ENCODE assay signal across 14 cellular contexts in genomic region chr1:99759529-99760160, GRCh38. TPM values are rescaled to one million over a fixed set of nuclear protein-coding genes. Genes with fewer than 3 reads are reported as not detected.
DNase-seq lines count a peak whose midpoint lies in the region; ATAC-seq, FAIRE-seq and TF ChIP-seq lines count a peak whose summit lies in the region.
"Had no signal": no experiment of that assay in that cellular context is flagged by ENCODE, and none has a peak within 500 bp of the region (broad histone marks: within the 10 kb centered on the region; RNA-seq: fewer than 3 reads in every experiment).

No MANE protein-coding gene starts in this region.

- no peak overlapping the region for H4K91ac ChIP-seq in H9 (ENCODE audit: insufficient read length, low read depth, low read length)

- DNase-seq in GM19239 (ENCODE audit: insufficient read length, low spot score) (no peak), mesendoderm (no peak), H9 (no peak), WERI-Rb-1 (no peak)
- DNase-seq: DMS153, NCI-H187 treated with DMSO at 0.1 percent for 48 hours, NCI-H446 treated with DMSO at 0.1 percent for 48 hours, NCI-H82, Peyer's patch, SIG-M5, SW 1271 had no signal

- H3K4me3 Mint-ChIP-seq in dendritic cell treated with granulocyte-macrophage colony-stimulating factor and Interleukin-4, amounts not matched to agents 40 ng/mL and 50 ng/mL, for 4 days: no peak overlapping the region
- H3K4me3 Mint-ChIP-seq in H9: no peak overlapping the region

- H4K5ac ChIP-seq in mesendoderm (ENCODE audit: low read length) (no peak overlapping the region), H9 (ENCODE audit: insufficient read length, low read depth, low read length) (no peak overlapping the region)

- H3K4me2 ChIP-seq in mesendoderm (ENCODE audit: low read length) (no peak overlapping the region), H9 (ENCODE audit: insufficient read depth, insufficient read length, low read length) (no peak overlapping the region)

- H3K9ac ChIP-seq in mesendoderm (ENCODE audit: low read length) (no peak overlapping the region), H9 (ENCODE audit: extremely low read depth, insufficient read length, low read length) (no peak overlapping the region)

- peak overlapping the region; percentile 43 for H3K27ac Mint-ChIP-seq in dendritic cell treated with granulocyte-macrophage colony-stimulating factor and Interleukin-4, amounts not matched to agents 40 ng/mL and 50 ng/mL, for 4 days
- H3K27ac Mint-ChIP-seq in H9: no peak overlapping the region; a peak in 1 of 7 replicates

- H3K23ac ChIP-seq in mesendoderm (ENCODE audit: low read length): no peak overlapping the region
- H3K23ac ChIP-seq in H9 (ENCODE audit: insufficient read length, low read depth, low read length): no peak overlapping the region

- H2BK12ac ChIP-seq in H9 (ENCODE audit: insufficient read length, low read depth, low read length): no peak overlapping the region

- H3K4ac ChIP-seq in mesendoderm (ENCODE audit: low read depth, low read length): no peak overlapping the region
- H3K4ac ChIP-seq in H9 (ENCODE audit: low read depth, low read length): no peak overlapping the region

- peaks cover 45% of the 10 kb centered on the region for H3K4me1 Mint-ChIP-seq in dendritic cell treated with granulocyte-macrophage colony-stimulating factor and Interleukin-4, amounts not matched to agents 40 ng/mL and 50 ng/mL, for 4 days (ENCODE audit: low read depth)
- H3K4me1 Mint-ChIP-seq in H9: peaks cover 26 to 46% of the 10 kb centered on the region in 2 experiments

- H3K27me3 ChIP-seq in mesendoderm (ENCODE audit: insufficient read depth, low read length, poor library complexity) (no peaks in the 10 kb centered on the region), H9 (ENCODE audit: insufficient read depth, low read length) (no peaks in the 10 kb centered on the region), WERI-Rb-1 (ENCODE audit: insufficient read depth, low read depth, severe bottlenecking) (no peaks in the 10 kb centered on the region)
- H3K27me3 ChIP-seq: Peyer's patch had no signal

- H3K14ac ChIP-seq in H9 (ENCODE audit: insufficient read depth, low read length): no peak overlapping the region

- no peak overlapping the region for H2BK5ac ChIP-seq in mesendoderm (ENCODE audit: low read length)
- no peak overlapping the region for H2BK5ac ChIP-seq in H9 (ENCODE audit: insufficient read length, low read length)

- H2BK120ac ChIP-seq in mesendoderm (ENCODE audit: low read depth, low read length) (no peak overlapping the region), H9 (ENCODE audit: low read depth, low read length, poor library complexity, severe bottlenecking) (no peak overlapping the region)

- H3T11ph ChIP-seq in H9 (ENCODE audit: low read length): no peak overlapping the region

- ATAC-seq in HG02798 (IDR thresholded peaks at IDR 0.05; ENCODE audit: poor library complexity, unreplicated experiment): no peak

- H3K9me3 ChIP-seq in H9 (ENCODE audit: control insufficient read depth, low read depth, low read length): peaks cover 6% of the 10 kb centered on the region
- no peaks in the 10 kb centered on the region for H3K9me3 ChIP-seq in WERI-Rb-1 (ENCODE audit: severe bottlenecking)
- H3K9me3 ChIP-seq: Peyer's patch had no signal

- H2BK20ac ChIP-seq in H9 (ENCODE audit: low read depth, low read length, poor library complexity, severe bottlenecking): no peak overlapping the region

- no peaks in the 10 kb centered on the region for H3K36me3 Mint-ChIP-seq in dendritic cell treated with granulocyte-macrophage colony-stimulating factor and Interleukin-4, amounts not matched to agents 40 ng/mL and 50 ng/mL, for 4 days (ENCODE audit: low read depth)
- H3K36me3 Mint-ChIP-seq in H9 (ENCODE audit: insufficient read depth in 1 of 3, low read depth in 3 of 3): peaks cover 0 to 20% (median 7%) of the 10 kb centered on the region in 3 experiments; a peak in 5 of 7 replicates

- no peak overlapping the region for H2AFZ ChIP-seq in H9 (ENCODE audit: low read length)

- no peaks in the 10 kb centered on the region for H4K20me1 ChIP-seq in H9 (ENCODE audit: control insufficient read depth, insufficient read depth, insufficient read length)

- H3K4me1 ChIP-seq in mesendoderm (ENCODE audit: control insufficient read depth, low read depth, low read length) (peaks cover 6% of the 10 kb centered on the region), urinary bladder (ENCODE audit: insufficient read depth) (no peaks in the 10 kb centered on the region), H9 (ENCODE audit: insufficient read depth, low read length) (peaks cover 5% of the 10 kb centered on the region; the same call in 1 of the 2 replicates)
- H3K4me1 ChIP-seq: Peyer's patch had no signal

- H3K27me3 Mint-ChIP-seq in dendritic cell treated with granulocyte-macrophage colony-stimulating factor and Interleukin-4, amounts not matched to agents 40 ng/mL and 50 ng/mL, for 4 days: no peaks in the 10 kb centered on the region
- H3K27me3 Mint-ChIP-seq in H9 (ENCODE audit: low read depth): no peaks in the 10 kb centered on the region

- H3K79me2 ChIP-seq in mesendoderm (ENCODE audit: control insufficient read depth, insufficient read depth, low read length) (peaks cover 2% of the 10 kb centered on the region), H9 (ENCODE audit: insufficient read depth, low read length) (no peaks in the 10 kb centered on the region)

- TF ChIP-seq CTCF in H9 (conservative IDR thresholded peaks at IDR 0.05) (no peak), WERI-Rb-1 (IDR thresholded peaks at IDR 0.05; ENCODE audit: low read depth, low read length) (no peak)

- no peak overlapping the region for H3K56ac ChIP-seq in mesendoderm (ENCODE audit: low read length)
- no peak overlapping the region for H3K56ac ChIP-seq in H9 (ENCODE audit: insufficient read length, low read depth, low read length)

- H2BK15ac ChIP-seq in mesendoderm (replicated peaks; ENCODE audit: low read depth): no peak overlapping the region
- no peak overlapping the region for H2BK15ac ChIP-seq in H9 (ENCODE audit: low read depth, low read length)

- intact Hi-C loops in dendritic cell treated with granulocyte-macrophage colony-stimulating factor and Interleukin-4, amounts not matched to agents 40 ng/mL and 50 ng/mL, for 4 days (cut with micrococcal nuclease): no loop called here

- H3K9me3 Mint-ChIP-seq in dendritic cell treated with granulocyte-macrophage colony-stimulating factor and Interleukin-4, amounts not matched to agents 40 ng/mL and 50 ng/mL, for 4 days: peaks cover 8% of the 10 kb centered on the region
- H3K9me3 Mint-ChIP-seq in H9: peaks cover 7 to 12% of the 10 kb centered on the region in 2 experiments; a peak in 4 of 5 replicates

- H2AK5ac ChIP-seq in mesendoderm (ENCODE audit: low read length) (no peak overlapping the region), H9 (ENCODE audit: insufficient read length, low read length) (no peak overlapping the region)

- no CpG with 5 or more reads among the region's 4 CpGs for WGBS in mesendoderm (ENCODE audit: extremely low coverage, insufficient coverage, low lambda C conversion rate)
- whole genome bisulfite sequencing in urinary bladder: 84% methylated on average over 4 of the region's 4 CpGs
- no CpG with 5 or more reads among the region's 4 CpGs for WGBS in H9 (ENCODE audit: extremely low coverage, insufficient read length, low lambda C conversion rate)

- H3K79me1 ChIP-seq in mesendoderm (ENCODE audit: low read length): no peaks in the 10 kb centered on the region
- no peaks in the 10 kb centered on the region for H3K79me1 ChIP-seq in H9 (ENCODE audit: insufficient read depth, low read depth, low read length, poor library complexity, severe bottlenecking)

- FAIRE-seq in GM19239 (lab: Jason Lieb, UNC): peak; percentile 14

- no peaks in the 10 kb centered on the region for H3K23me2 ChIP-seq in H9 (ENCODE audit: insufficient read length, low read depth, low read length, poor library complexity, severe bottlenecking)

- peak overlapping the region; percentile 18 for H3K18ac ChIP-seq in mesendoderm (ENCODE audit: low read length)
- no peak overlapping the region for H3K18ac ChIP-seq in H9 (ENCODE audit: insufficient read length, low read depth, low read length)

- H3K4me3 ChIP-seq in mesendoderm (ENCODE audit: low read length): no peak overlapping the region
- H3K4me3 ChIP-seq in urinary bladder (ENCODE audit: low read depth, low read length): no peak overlapping the region
- H3K4me3 ChIP-seq in WERI-Rb-1 (ENCODE audit: low read depth, low read length): no peak overlapping the region
- H3K4me3 ChIP-seq: Peyer's patch had no signal

- H3K36me3 ChIP-seq in mesendoderm (ENCODE audit: control insufficient read depth, insufficient read depth, low read length): no peaks in the 10 kb centered on the region
- no peaks in the 10 kb centered on the region for H3K36me3 ChIP-seq in urinary bladder (ENCODE audit: insufficient read depth)
- H3K36me3 ChIP-seq in WERI-Rb-1: no peaks in the 10 kb centered on the region
- H3K36me3 ChIP-seq: Peyer's patch had no signal

- H4K8ac ChIP-seq in mesendoderm (ENCODE audit: low read depth, low read length) (no peak overlapping the region), H9 (replicated peaks; ENCODE audit: insufficient read length, low read depth, low read length) (no peak overlapping the region)

- H3K27ac ChIP-seq in mesendoderm (ENCODE audit: low read depth, low read length): no peak overlapping the region
- H3K27ac ChIP-seq in urinary bladder (ENCODE audit: low read depth): peak overlapping the region; percentile 10
- H3K27ac ChIP-seq in H9 (ENCODE audit: insufficient read length, low read depth, low read length): no peak overlapping the region
- H3K27ac ChIP-seq in WERI-Rb-1: no peak overlapping the region

RNA-seq across cellular contexts. Expression of gene FRRS1, which starts 6.8 kb away (rescaled TPM):
- polyA plus RNA-seq in mesendoderm (2013, experiment 1 of 2): 3.3 TPM
- polyA plus RNA-seq in mesendoderm (2013, experiment 2 of 2): 3.0 TPM
- total RNA-seq in urinary bladder: 23.2 TPM
- 3.4 TPM for polyA plus RNA-seq in urinary bladder
- 4.6 and 5.6 TPM in 2 replicates for total RNA-seq in H9 (2021)
